In the genomic region with DNA sequence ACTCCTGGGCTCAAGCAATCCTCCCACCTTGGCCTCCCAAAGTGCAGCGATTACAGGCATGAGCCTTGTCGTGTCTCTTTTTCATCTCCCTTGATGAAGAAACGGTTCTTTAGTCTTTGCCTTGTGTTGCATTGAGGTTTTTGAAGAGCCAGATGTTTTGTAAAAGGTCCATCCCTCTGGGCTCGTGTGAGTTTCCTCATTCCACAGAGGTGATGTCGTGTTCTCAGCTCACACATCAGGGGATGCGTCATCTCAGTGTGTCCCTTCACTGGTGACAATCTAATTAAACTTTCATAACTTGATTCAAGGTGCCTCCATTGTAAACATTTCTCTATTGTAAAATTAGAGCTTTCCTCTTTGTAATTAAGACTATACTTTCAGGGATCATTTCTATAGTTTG, we compare ENCODE assay signal across 2 cellular contexts.
TF ChIP-seq lines count a peak whose summit lies in the region.

No MANE protein-coding gene starts in this region.

TF ChIP-seq in IMR-90, 13 proteins besides CTCF, POLR2A, EP300 and RAD21:
- no peak for TF ChIP-seq ELK1 (IDR thresholded peaks at IDR 0.05; ENCODE audit: borderline replicate concordance, low read depth, low read length)
- TF ChIP-seq MAFK (IDR thresholded peaks at IDR 0.05; ENCODE audit: low read depth, low read length): no peak
- no peak for TF ChIP-seq USF2 (IDR thresholded peaks at IDR 0.05; ENCODE audit: low read depth, low read length)
- no peak for TF ChIP-seq FOS (IDR thresholded peaks at IDR 0.05; ENCODE audit: low read depth, low read length)
- TF ChIP-seq CEBPB (IDR thresholded peaks at IDR 0.05; ENCODE audit: low read depth, low read length): no peak
- no peak for TF ChIP-seq RCOR1 (IDR thresholded peaks at IDR 0.05; ENCODE audit: insufficient replicate concordance, low read length)
- TF ChIP-seq SMC3 (IDR thresholded peaks at IDR 0.05; ENCODE audit: low read depth, low read length): no peak
- TF ChIP-seq BHLHE40 (IDR thresholded peaks at IDR 0.05; ENCODE audit: low read depth, low read length): no peak
- no peak for TF ChIP-seq MAZ (IDR thresholded peaks at IDR 0.05; ENCODE audit: borderline replicate concordance, low read depth, low read length)
- no peak for TF ChIP-seq NFE2L2 (IDR thresholded peaks at IDR 0.05; ENCODE audit: low read depth, low read length)
- no peak for TF ChIP-seq CHD1 (IDR thresholded peaks at IDR 0.05; ENCODE audit: low read depth, low read length)
- no peak for TF ChIP-seq MXI1 (IDR thresholded peaks at IDR 0.05; ENCODE audit: borderline replicate concordance, low read depth, low read length)
- TF ChIP-seq RFX5 (IDR thresholded peaks at IDR 0.05; ENCODE audit: low read depth, low read length): no peak

TF ChIP-seq in endothelial cell of umbilical vein, 7 proteins besides CTCF, POLR2A, EP300 and RAD21:
- TF ChIP-seq POLR2AphosphoS5 (IDR thresholded peaks at IDR 0.05; ENCODE audit: insufficient read depth, low read depth, low read length) (no peak), GATA2 (IDR thresholded peaks at IDR 0.05; ENCODE audit: insufficient read depth, insufficient read length, low read depth, low read length) (no peak), JUN (IDR thresholded peaks at IDR 0.05; ENCODE audit: borderline replicate concordance, insufficient read depth, insufficient read length, low read depth) (no peak), EZH2 (IDR thresholded peaks at IDR 0.05; ENCODE audit: borderline replicate concordance, low read depth, low read length, severe bottlenecking) (no peak), MAX (IDR thresholded peaks at IDR 0.05; ENCODE audit: insufficient read depth, insufficient read length) (no peak), MYC (IDR thresholded peaks at IDR 0.05; ENCODE audit: low read depth, low read length) (no peak), FOS (IDR thresholded peaks at IDR 0.05; ENCODE audit: borderline replicate concordance, insufficient read depth, low read length) (no peak)
